Comparison of ENCODE assay signal across 16 cellular contexts in the genomic region with DNA sequence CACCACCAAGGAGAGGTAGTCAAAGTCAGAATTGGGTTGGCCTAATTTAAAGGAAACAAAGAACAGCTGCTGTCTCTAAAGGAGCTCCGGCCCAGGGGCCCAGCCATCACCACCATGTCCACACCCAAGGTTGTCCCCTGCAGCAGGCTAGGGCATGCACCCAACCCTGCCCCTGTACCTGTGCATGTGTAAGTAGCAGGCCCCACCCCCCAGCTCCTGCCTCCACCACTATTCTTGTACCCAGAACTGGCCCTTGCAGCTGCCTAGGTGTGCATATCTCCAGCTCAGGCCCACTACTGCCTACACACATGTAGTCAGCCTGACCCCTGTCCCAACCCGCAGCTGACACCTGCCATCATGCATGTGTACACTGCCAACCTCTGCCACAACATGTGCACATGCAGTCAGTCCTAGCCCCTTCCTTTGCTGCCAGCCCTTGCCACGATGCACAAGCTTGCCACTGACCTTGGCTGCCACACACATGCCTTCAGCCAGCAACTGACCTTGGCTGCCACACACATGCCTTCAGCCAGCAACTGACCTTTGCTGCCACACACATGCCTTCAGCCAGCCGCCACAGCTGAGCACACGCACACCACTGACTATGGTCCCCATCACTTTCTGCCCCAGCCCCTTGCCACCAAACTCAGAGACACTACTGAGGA. TPM values are rescaled to one million over a fixed set of nuclear protein-coding genes. Genes with fewer than 3 reads are reported as not detected.
DNase-seq lines count a peak whose midpoint lies in the region; ATAC-seq, FAIRE-seq and TF ChIP-seq lines count a peak whose summit lies in the region.
"Had no signal": no experiment of that assay in that cellular context is flagged by ENCODE, and none has a peak within 500 bp of the region (broad histone marks: within the 10 kb centered on the region; RNA-seq: fewer than 3 reads in every experiment).

No MANE protein-coding gene starts in this region.

- no peak for FAIRE-seq in kidney (lab: Jason Lieb, UNC)
- FAIRE-seq: H54 had no signal

- no peak overlapping the region for H3K4me3 Mint-ChIP-seq in activated T-helper 17 cell treated with anti-CD3 and anti-CD28 coated beads, Interleukin-2, amount 50 U/mL, for 72 hours
- H3K4me3 Mint-ChIP-seq: CD14-positive monocyte; CD8-positive, alpha-beta T cell had no signal

- H3K4me3 ChIP-seq in kidney (ENCODE audit: low read length in 2 of 2) (no peak overlapping the region), aorta (ENCODE audit: low read length in 2 of 2) (no peak overlapping the region)

- H3K9me3 ChIP-seq in kidney (ENCODE audit: control insufficient read depth in 1 of 2, low read length in 2 of 2), result no peaks in the 10 kb centered on the region
- no peaks in the 10 kb centered on the region for H3K9me3 ChIP-seq in aorta (ENCODE audit: control insufficient read depth, low read length)

- H3K9ac ChIP-seq in kidney (ENCODE audit: low read length in 2 of 2), result no peak overlapping the region

- H3K36me3 ChIP-seq in kidney (ENCODE audit: control insufficient read depth in 1 of 2, insufficient read depth in 2 of 2, low read length in 2 of 2), result no peaks in the 10 kb centered on the region
- no peaks in the 10 kb centered on the region for H3K36me3 ChIP-seq in aorta (ENCODE audit: control insufficient read depth in 1 of 2, insufficient read depth in 2 of 2, low read length in 1 of 2)

- no peaks in the 10 kb centered on the region for H3K27me3 ChIP-seq in aorta (ENCODE audit: control insufficient read depth in 1 of 2, insufficient read depth in 2 of 2, low read length in 1 of 2)

- TF ChIP-seq CTCF in kidney (IDR thresholded peaks at IDR 0.05; ENCODE audit: borderline replicate concordance, extremely low read depth, insufficient read depth), result no peak

- no peak overlapping the region for H3K27ac ChIP-seq in kidney (ENCODE audit: low read depth in 2 of 2, low read length in 2 of 2)
- no peak overlapping the region for H3K27ac ChIP-seq in aorta (ENCODE audit: low read depth in 1 of 2, low read length in 2 of 2)
- H3K27ac ChIP-seq: 22Rv1 had no signal

- ATAC-seq in Right ventricle myocardium inferior, result peak; percentile 81
- peak; percentile 84 to 88 for ATAC-seq in left cardiac atrium
- ATAC-seq in aorta (ENCODE audit: low FRiP score), result peak; percentile 52
- no peak for ATAC-seq in activated T-helper 17 cell treated with anti-CD3 and anti-CD28 coated beads, Interleukin-2, amount 50 U/mL, for 72 hours (replicated peaks)
- ATAC-seq: CD8-positive, alpha-beta T cell; HCT116 had no signal

- intact Hi-C loops in Right ventricle myocardium inferior (cut with DNase I) (no loop called here), cardiac septum (cut with DNase I) (no loop called here), left cardiac atrium (cut with DNase I) (no loop called here), kidney (cut with DNase I) (no loop called here), aorta (cut with DNase I) (no loop called here)

- no peak overlapping the region for H3K27ac Mint-ChIP-seq in activated T-helper 17 cell treated with anti-CD3 and anti-CD28 coated beads, Interleukin-2, amount 50 U/mL, for 72 hours
- H3K27ac Mint-ChIP-seq: CD14-positive monocyte; CD8-positive, alpha-beta T cell had no signal

- H3K36me3 Mint-ChIP-seq in activated T-helper 17 cell treated with anti-CD3 and anti-CD28 coated beads, Interleukin-2, amount 50 U/mL, for 72 hours (ENCODE audit: low read depth), result no peaks in the 10 kb centered on the region
- H3K36me3 Mint-ChIP-seq: CD14-positive monocyte; CD8-positive, alpha-beta T cell had no signal

- 85 to 90% methylated on average over 3 to 5 of the region's 5 CpGs for WGBS in aorta, 2 donors

- H3K9me3 Mint-ChIP-seq in activated T-helper 17 cell treated with anti-CD3 and anti-CD28 coated beads, Interleukin-2, amount 50 U/mL, for 72 hours, result peaks cover 12% of the 10 kb centered on the region

- H3K4me1 ChIP-seq in kidney (ENCODE audit: control insufficient read depth in 1 of 2, insufficient read depth in 1 of 2, low read depth in 1 of 2, low read length in 2 of 2) (no peaks in the 10 kb centered on the region), aorta (ENCODE audit: control insufficient read depth in 1 of 2, insufficient read depth in 2 of 2, low read length in 2 of 2) (no peaks in the 10 kb centered on the region)

- H3K4me1 Mint-ChIP-seq in activated T-helper 17 cell treated with anti-CD3 and anti-CD28 coated beads, Interleukin-2, amount 50 U/mL, for 72 hours, result no peaks in the 10 kb centered on the region
- H3K4me1 Mint-ChIP-seq: CD14-positive monocyte had no signal

- H3K27me3 Mint-ChIP-seq in activated T-helper 17 cell treated with anti-CD3 and anti-CD28 coated beads, Interleukin-2, amount 50 U/mL, for 72 hours, result peaks cover 3% of the 10 kb centered on the region

- DNase-seq in Right ventricle myocardium inferior (ENCODE audit: missing footprints), result peak; percentile 67
- DNase-seq in cardiac septum (ENCODE audit: low spot score), result no peak
- peak; percentile 44 for DNase-seq in left cardiac atrium
- peak; percentile 56 for DNase-seq in kidney
- DNase-seq in aorta, result no peak
- no peak for DNase-seq in activated naive CD4-positive, alpha-beta T cell treated with anti-CD3 and anti-CD28 coated beads, Interleukin-2, amount 50 U/mL, for 16 hours
- no peak for DNase-seq in T1000 (lab: John Stamatoyannopoulos, UW)
- DNase-seq: CD8-positive, alpha-beta T cell; COR-L47; GF-D8 had no signal

RNA-seq across cellular contexts. Expression of a gene that starts 39.7 kb away (rescaled TPM):
- total RNA-seq in Right ventricle myocardium inferior (340 TPM), cardiac septum (45.1 TPM), left cardiac atrium (100 to 1,000 TPM; 245 to 291 TPM), kidney (1.8 TPM), aorta (1 to 10 TPM in 1 of 2 donors, under 1 TPM in 1; 0.91 to 1.2 TPM)
- polyA plus RNA-seq in kidney (ENCODE audit: insufficient read depth, low read depth, low replicate concordance) (3.7 TPM), aorta (1 to 10 TPM in 1 of 2 donors, under 1 TPM in 1; 0.05 to 1.0 TPM)
- under 1 TPM in 1 of 2 donors, not detected in 1; 0.37 TPM for total RNA-seq in activated T-helper 17 cell treated with anti-CD3 and anti-CD28 coated beads, Interleukin-2, amount 50 U/mL, for 72 hours
- total RNA-seq: CD8-positive, alpha-beta T cell; HT-29 had no signal
- polyA plus RNA-seq: CD14-positive monocyte had no signal

Comparison
In these comparisons a context has a peak if more than half of its experiments do, and no peak if none do; other contexts are left out.
1. DNase-seq: peak in Right ventricle myocardium inferior (single experiment), left cardiac atrium (single experiment) and kidney (single experiment); none in cardiac septum (single experiment), aorta (0 of 2), activated naive CD4-positive, alpha-beta T cell treated with anti-CD3 and anti-CD28 coated beads, Interleukin-2, amount 50 U/mL, for 16 hours (single experiment) and T1000 (single experiment).
2. RNA of a gene that starts 39.7 kb away (total RNA-seq): 340 TPM in Right ventricle myocardium inferior (single experiment), 245 to 291 TPM in left cardiac atrium and 45.1 TPM in cardiac septum (single experiment); 1.8 TPM in kidney (single experiment), 0.91 to 1.2 TPM in aorta and 0.37 TPM in activated T-helper 17 cell treated with anti-CD3 and anti-CD28 coated beads, Interleukin-2, amount 50 U/mL, for 72 hours; every median in the first group is over 10 times any median in the second.